In the genomic region with DNA sequence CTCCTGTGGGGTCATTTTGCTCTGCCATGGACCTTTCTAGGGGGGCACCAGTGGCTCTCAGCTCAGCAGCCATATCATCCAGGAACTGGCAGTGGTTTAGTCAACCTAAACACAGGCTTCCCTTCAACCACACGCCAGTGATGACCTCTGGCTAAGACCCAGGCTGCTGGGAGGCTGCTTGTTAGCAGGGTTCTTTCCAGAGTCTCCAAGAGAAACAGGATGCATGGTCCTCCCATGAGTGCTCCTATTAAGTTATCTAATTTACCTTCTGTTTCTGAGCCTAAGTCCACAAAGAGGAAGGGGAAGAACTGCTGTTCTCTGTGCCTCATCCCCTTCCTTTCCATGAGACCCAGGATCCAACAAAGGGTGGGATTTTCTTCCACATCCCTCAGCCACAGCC, we compare ENCODE assay signal across 31 cellular contexts.
"Had no signal": no experiment of that assay in that cellular context is flagged by ENCODE, and none has a peak within 500 bp of the region (broad histone marks: within the 10 kb centered on the region; RNA-seq: fewer than 3 reads in every experiment).

No MANE protein-coding gene starts in this region.

- H3K9me3 ChIP-seq: ascending aorta, breast epithelium, esophagus squamous epithelium, gastroesophageal sphincter had no signal

- H3K4me3 Mint-ChIP-seq: activated CD4-positive, alpha-beta memory T cell treated with anti-CD3 and anti-CD28 coated beads, Interleukin-2, amount 10 ng/mL, durations not matched to agents 7 days and 5 days; activated CD4-positive, alpha-beta T cell treated with anti-CD3 and anti-CD28 coated beads, Interleukin-2, amount 10 ng/mL, durations not matched to agents 7 days and 5 days; activated naive CD4-positive, alpha-beta T cell treated with anti-CD3 and anti-CD28 coated beads, Interleukin-2, amount 10 ng/mL, durations not matched to agents 7 days and 5 days; activated naive CD8-positive, alpha-beta T cell treated with anti-CD3 and anti-CD28 coated beads, Interleukin-2, amount 10 ng/mL, durations not matched to agents 7 days and 5 days; activated T-cell treated with anti-CD3 and anti-CD28 coated beads, Interleukin-2, amount 50 U/mL, for 24 hours; activated T-cell treated with anti-CD3 and anti-CD28 coated beads, Interleukin-2, amount 50 U/mL, for 72 hours; brain; dendritic cell treated with granulocyte-macrophage colony-stimulating factor and Interleukin-4, amounts not matched to agents 40 ng/mL and 50 ng/mL, for 4 days had no signal

- H3K27ac Mint-ChIP-seq: activated CD4-positive, alpha-beta memory T cell treated with anti-CD3 and anti-CD28 coated beads, Interleukin-2, amount 10 ng/mL, durations not matched to agents 7 days and 5 days; activated CD4-positive, alpha-beta T cell treated with anti-CD3 and anti-CD28 coated beads, Interleukin-2, amount 10 ng/mL, durations not matched to agents 7 days and 5 days; activated naive CD4-positive, alpha-beta T cell treated with anti-CD3 and anti-CD28 coated beads, Interleukin-2, amount 10 ng/mL, durations not matched to agents 7 days and 5 days; activated naive CD4-positive, alpha-beta T cell treated with anti-CD3 and anti-CD28 coated beads, Interleukin-2, amount 50 U/mL, for 72 hours; activated naive CD8-positive, alpha-beta T cell treated with anti-CD3 and anti-CD28 coated beads, Interleukin-2, amount 10 ng/mL, durations not matched to agents 7 days and 5 days; activated T-cell treated with anti-CD3 and anti-CD28 coated beads, Interleukin-2, amount 50 U/mL, for 24 hours; activated T-cell treated with anti-CD3 and anti-CD28 coated beads, Interleukin-2, amount 50 U/mL, for 72 hours; brain; dendritic cell treated with granulocyte-macrophage colony-stimulating factor and Interleukin-4, amounts not matched to agents 40 ng/mL and 50 ng/mL, for 4 days had no signal

- H3K27me3 ChIP-seq: ascending aorta, breast epithelium, cardiac muscle cell, esophagus squamous epithelium, gastroesophageal sphincter, heart right ventricle had no signal

- H3K4me1 ChIP-seq: ascending aorta, breast epithelium, esophagus squamous epithelium, gastroesophageal sphincter, heart right ventricle had no signal

- H3K4me1 Mint-ChIP-seq: activated CD4-positive, alpha-beta memory T cell treated with anti-CD3 and anti-CD28 coated beads, Interleukin-2, amount 10 ng/mL, durations not matched to agents 7 days and 5 days; activated CD4-positive, alpha-beta T cell treated with anti-CD3 and anti-CD28 coated beads, Interleukin-2, amount 10 ng/mL, durations not matched to agents 7 days and 5 days; activated naive CD4-positive, alpha-beta T cell treated with anti-CD3 and anti-CD28 coated beads, Interleukin-2, amount 10 ng/mL, durations not matched to agents 7 days and 5 days; activated naive CD8-positive, alpha-beta T cell treated with anti-CD3 and anti-CD28 coated beads, Interleukin-2, amount 10 ng/mL, durations not matched to agents 7 days and 5 days; brain had no signal

- H3K9me3 Mint-ChIP-seq: activated CD4-positive, alpha-beta memory T cell treated with anti-CD3 and anti-CD28 coated beads, Interleukin-2, amount 10 ng/mL, durations not matched to agents 7 days and 5 days; activated CD4-positive, alpha-beta T cell treated with anti-CD3 and anti-CD28 coated beads, Interleukin-2, amount 10 ng/mL, durations not matched to agents 7 days and 5 days; activated naive CD4-positive, alpha-beta T cell treated with anti-CD3 and anti-CD28 coated beads, Interleukin-2, amount 10 ng/mL, durations not matched to agents 7 days and 5 days; activated naive CD4-positive, alpha-beta T cell treated with anti-CD3 and anti-CD28 coated beads, Interleukin-2, amount 50 U/mL, for 72 hours; activated naive CD8-positive, alpha-beta T cell treated with anti-CD3 and anti-CD28 coated beads, Interleukin-2, amount 10 ng/mL, durations not matched to agents 7 days and 5 days; activated T-cell treated with anti-CD3 and anti-CD28 coated beads, Interleukin-2, amount 50 U/mL, for 24 hours; activated T-cell treated with anti-CD3 and anti-CD28 coated beads, Interleukin-2, amount 50 U/mL, for 72 hours; dendritic cell treated with granulocyte-macrophage colony-stimulating factor and Interleukin-4, amounts not matched to agents 40 ng/mL and 50 ng/mL, for 4 days had no signal

- H3K27ac ChIP-seq: ascending aorta, breast epithelium, cardiac muscle cell, coronary artery, dorsolateral prefrontal cortex, epithelial cell of prostate, esophagus squamous epithelium, gastroesophageal sphincter, heart right ventricle had no signal

- H3K4me3 ChIP-seq: ascending aorta, breast epithelium, cardiac muscle cell, coronary artery, dorsolateral prefrontal cortex, esophagus squamous epithelium, gastroesophageal sphincter, heart right ventricle had no signal

- H3K27me3 Mint-ChIP-seq: activated CD4-positive, alpha-beta memory T cell treated with anti-CD3 and anti-CD28 coated beads, Interleukin-2, amount 10 ng/mL, durations not matched to agents 7 days and 5 days; activated CD4-positive, alpha-beta T cell treated with anti-CD3 and anti-CD28 coated beads, Interleukin-2, amount 10 ng/mL, durations not matched to agents 7 days and 5 days; activated naive CD4-positive, alpha-beta T cell treated with anti-CD3 and anti-CD28 coated beads, Interleukin-2, amount 10 ng/mL, durations not matched to agents 7 days and 5 days; activated naive CD8-positive, alpha-beta T cell treated with anti-CD3 and anti-CD28 coated beads, Interleukin-2, amount 10 ng/mL, durations not matched to agents 7 days and 5 days; brain; dendritic cell treated with granulocyte-macrophage colony-stimulating factor and Interleukin-4, amounts not matched to agents 40 ng/mL and 50 ng/mL, for 4 days had no signal

- H3K36me3 ChIP-seq: ascending aorta, breast epithelium, cardiac muscle cell, esophagus squamous epithelium, gastroesophageal sphincter, heart right ventricle had no signal

- H3K36me3 Mint-ChIP-seq: activated naive CD4-positive, alpha-beta T cell treated with anti-CD3 and anti-CD28 coated beads, Interleukin-2, amount 10 ng/mL, durations not matched to agents 7 days and 5 days; activated naive CD4-positive, alpha-beta T cell treated with anti-CD3 and anti-CD28 coated beads, Interleukin-2, amount 50 U/mL, for 72 hours; activated naive CD8-positive, alpha-beta T cell treated with anti-CD3 and anti-CD28 coated beads, Interleukin-2, amount 10 ng/mL, durations not matched to agents 7 days and 5 days; brain had no signal

- ATAC-seq: activated naive CD4-positive, alpha-beta T cell treated with anti-CD3 and anti-CD28 coated beads, Interleukin-2, amount 50 U/mL, for 72 hours; activated T-cell treated with anti-CD3 and anti-CD28 coated beads, Interleukin-2, amount 50 U/mL, for 72 hours; gastroesophageal sphincter; heart right ventricle had no signal

- DNase-seq: activated CD4-positive, alpha-beta memory T cell treated with anti-CD3 and anti-CD28 coated beads, Interleukin-2, amount 10 ng/mL, durations not matched to agents 7 days and 5 days; activated CD4-positive, alpha-beta T cell treated with anti-CD3 and anti-CD28 coated beads for 1 hour; activated CD4-positive, alpha-beta T cell treated with anti-CD3 and anti-CD28 coated beads for 4 hours; activated CD4-positive, alpha-beta T cell treated with anti-CD3 and anti-CD28 coated beads, Interleukin-2, amount 10 ng/mL, durations not matched to agents 7 days and 5 days; activated CD4-positive, alpha-beta T cell treated with anti-CD3 and anti-CD28 coated beads, Interleukin-2, amount 50 U/mL, for 4 hours; activated CD4-positive, CD25-positive, alpha-beta regulatory T cell; activated CD8-positive, alpha-beta memory T cell treated with anti-CD3 and anti-CD28 coated beads, Interleukin-2, amount 50 U/mL, for 48 hours; activated gamma-delta T cell; activated naive CD4-positive, alpha-beta T cell; activated naive CD4-positive, alpha-beta T cell treated with anti-CD3 and anti-CD28 coated beads, Interleukin-2, amount 10 ng/mL, durations not matched to agents 7 days and 5 days; activated naive CD8-positive, alpha-beta T cell treated with anti-CD3 and anti-CD28 coated beads, Interleukin-2, amount 10 ng/mL, durations not matched to agents 7 days and 5 days; activated T-cell treated with anti-CD3 and anti-CD28 coated beads for 4 hours; activated T-cell treated with anti-CD3 and anti-CD28 coated beads, Interleukin-2, amount 50 U/mL, for 24 hours; activated T-cell treated with anti-CD3 and anti-CD28 coated beads, Interleukin-2, amount 50 U/mL, for 72 hours; central memory CD4-positive, alpha-beta T cell; cerebellar nuclear complex; dorsolateral prefrontal cortex; effector memory CD4-positive, alpha-beta T cell; esophagus squamous epithelium; foreskin melanocyte; heart right ventricle; T-helper 2 cell had no signal
